In genomic region chr19:53879145-53880037, GRCh38 we compare ENCODE assay signal across 2 cellular contexts.
A peak's percentile ranks its signal among the peaks of the same experiment; 100 is the strongest.
TF ChIP-seq lines count a peak whose summit lies in the region.

No MANE protein-coding gene starts in this region.

TF ChIP-seq in HEK293, 187 proteins besides CTCF, POLR2A, EP300 and RAD21 (continued from another document and continues in another):
- TF ChIP-seq ZFP37 (tag by site-specific recombination; IDR thresholded peaks at IDR 0.05) (no peak), ZBTB44 (tag by site-specific recombination; IDR thresholded peaks at IDR 0.05) (no peak), ZNF530 (tag by site-specific recombination; IDR thresholded peaks at IDR 0.05; ENCODE audit: low read depth) (no peak), ZNF521 (tag by site-specific recombination; IDR thresholded peaks at IDR 0.05) (no peak), ZNF37A (tag by site-specific recombination; IDR thresholded peaks at IDR 0.05) (no peak), ZSCAN18 (tag by site-specific recombination; IDR thresholded peaks at IDR 0.05) (no peak), ZFP41 (tag by site-specific recombination; IDR thresholded peaks at IDR 0.05; ENCODE audit: borderline replicate concordance) (no peak), ZEB2 (tag by site-specific recombination; IDR thresholded peaks at IDR 0.05) (no peak), ZBTB11 (tag by site-specific recombination; conservative IDR thresholded peaks at IDR 0.05; ENCODE audit: low read depth) (0 out of 2 replicates have a peak, but pooled peaks have one; percentile 38), ZNF121 (tag by site-specific recombination; IDR thresholded peaks at IDR 0.05) (no peak), PATZ1 (tag by site-specific recombination; IDR thresholded peaks at IDR 0.05) (peak; percentile 73)

TF ChIP-seq in WTC11, 78 proteins besides CTCF, POLR2A, EP300 and RAD21 (continued from another document):
- TF ChIP-seq ARID4B (CRISPR knock-in tag; IDR thresholded peaks at IDR 0.05; ENCODE audit: borderline replicate concordance) (peak; percentile 32; the same call in 1 of the 2 replicates), CBFB (CRISPR knock-in tag; IDR thresholded peaks at IDR 0.05; ENCODE audit: low read depth) (0 out of 2 replicates have a peak, but pooled peaks have one; percentile 57), ZNF281 (CRISPR knock-in tag; IDR thresholded peaks at IDR 0.05) (no peak), MAX (CRISPR knock-in tag; IDR thresholded peaks at IDR 0.05) (peak; percentile 30; the same call in 1 of the 2 replicates), NFE2L1 (CRISPR knock-in tag; IDR thresholded peaks at IDR 0.05) (no peak), ETV6 (CRISPR knock-in tag; IDR thresholded peaks at IDR 0.05) (no peak; the same call in 1 of the 2 replicates), USF2 (CRISPR knock-in tag; IDR thresholded peaks at IDR 0.05) (peak; percentile 24; the same call in 1 of the 2 replicates), ZNF138 (CRISPR knock-in tag; conservative IDR thresholded peaks at IDR 0.05) (no peak), ZNF232 (CRISPR knock-in tag; IDR thresholded peaks at IDR 0.05) (no peak), AFF4 (CRISPR knock-in tag; IDR thresholded peaks at IDR 0.05; ENCODE audit: borderline replicate concordance) (no peak), FOXK1 (CRISPR knock-in tag; IDR thresholded peaks at IDR 0.05) (peak; percentile 40; the same call in 1 of the 2 replicates), CREM (CRISPR knock-in tag; IDR thresholded peaks at IDR 0.05) (no peak), ZNF416 (CRISPR knock-in tag; IDR thresholded peaks at IDR 0.05) (no peak; the same call in 1 of the 2 replicates), SMAD4 (CRISPR knock-in tag; IDR thresholded peaks at IDR 0.05) (no peak), E2F5 (CRISPR knock-in tag; IDR thresholded peaks at IDR 0.05) (peak; percentile 88), PREB (CRISPR knock-in tag; IDR thresholded peaks at IDR 0.05; ENCODE audit: borderline replicate concordance) (no peak), MXD4 (CRISPR knock-in tag; IDR thresholded peaks at IDR 0.05; ENCODE audit: borderline replicate concordance) (no peak), SP1 (CRISPR knock-in tag; conservative IDR thresholded peaks at IDR 0.05) (peak; percentile 95), ZNF671 (CRISPR knock-in tag; IDR thresholded peaks at IDR 0.05) (no peak)
